Comparison of ENCODE assay signal across 14 cellular contexts in genomic region chr22:23035557-23036277, GRCh38. TPM values are rescaled to one million over a fixed set of nuclear protein-coding genes. Genes with fewer than 3 reads are reported as not detected.
DNase-seq lines count a peak whose midpoint lies in the region; ATAC-seq, FAIRE-seq and TF ChIP-seq lines count a peak whose summit lies in the region.
"Had no signal": no experiment of that assay in that cellular context is flagged by ENCODE, and none has a peak within 500 bp of the region (broad histone marks: within the 10 kb centered on the region; RNA-seq: fewer than 3 reads in every experiment).

No MANE protein-coding gene starts in this region.

- peaks cover 7% of the 10 kb centered on the region for H3K27me3 Mint-ChIP-seq in activated naive CD8-positive, alpha-beta T cell treated with anti-CD3 and anti-CD28 coated beads, Interleukin-2, amount 50 U/mL, for 24 hours

- H3K36me3 ChIP-seq in Karpas-422 (ENCODE audit: insufficient read depth, low read length) (0 out of 2 replicates have a peak, but pooled peaks cover 4% of the 10 kb centered on the region), H7 (replicated peaks; ENCODE audit: control insufficient read depth, insufficient read depth, low read length) (no peaks in the 10 kb centered on the region), heart left ventricle (no peaks in the 10 kb centered on the region)
- H3K36me3 ChIP-seq: gastrocnemius medialis had no signal

- H3K9ac ChIP-seq in Karpas-422 (ENCODE audit: low read length) = peak overlapping the region; percentile 80

- no peaks in the 10 kb centered on the region for H3K36me3 Mint-ChIP-seq in activated naive CD8-positive, alpha-beta T cell treated with anti-CD3 and anti-CD28 coated beads, Interleukin-2, amount 50 U/mL, for 24 hours (ENCODE audit: low read depth)

- H3K27ac Mint-ChIP-seq in activated naive CD8-positive, alpha-beta T cell treated with anti-CD3 and anti-CD28 coated beads, Interleukin-2, amount 50 U/mL, for 24 hours = peak overlapping the region; percentile 36
- H3K27ac Mint-ChIP-seq: endodermal cell had no signal

- intact Hi-C loops in heart left ventricle (cut with DNase I) = loop anchor here in 1 of 10 donors (5.0 kb wide), 1 partner anchor 73 kb away; no protein-coding TSS in a partner anchor

- peaks cover 21% of the 10 kb centered on the region for H3K4me1 Mint-ChIP-seq in activated naive CD8-positive, alpha-beta T cell treated with anti-CD3 and anti-CD28 coated beads, Interleukin-2, amount 50 U/mL, for 24 hours

- H3K27ac ChIP-seq in Karpas-422 (ENCODE audit: low read length) (peak overlapping the region; percentile 99), heart left ventricle (no peak overlapping the region)
- H3K27ac ChIP-seq: gastrocnemius medialis, skin epidermis had no signal

- FAIRE-seq in frontal cortex (lab: Jason Lieb, UNC) = no peak

- no peak for TF ChIP-seq CTCF in heart left ventricle (IDR thresholded peaks at IDR 0.05)

- H3K9me2 ChIP-seq in Karpas-422 (replicated peaks; ENCODE audit: insufficient read depth, low read length) = no peaks in the 10 kb centered on the region

- H3K27me3 ChIP-seq in Karpas-422 (ENCODE audit: low read length) (no peaks in the 10 kb centered on the region), H7 (ENCODE audit: control insufficient read depth, insufficient read depth, low read length) (no peaks in the 10 kb centered on the region; the same call in 1 of the 2 replicates), heart left ventricle (peaks cover 0 to 8% (median 0%) of the 10 kb centered on the region in 9 donors)

- H3K9me3 ChIP-seq in Karpas-422 (ENCODE audit: low read length) = no peaks in the 10 kb centered on the region
- no peaks in the 10 kb centered on the region for H3K9me3 ChIP-seq in heart left ventricle
- H3K9me3 ChIP-seq: gastrocnemius medialis had no signal

- H3K4me1 ChIP-seq in Karpas-422 (ENCODE audit: low read length) (peaks cover 71% of the 10 kb centered on the region), heart left ventricle (peaks cover 0 to 7% (median 0%) of the 10 kb centered on the region in 12 donors)
- H3K4me1 ChIP-seq: gastrocnemius medialis had no signal

- peak overlapping the region; percentile 45 for H3K4me3 ChIP-seq in Karpas-422 (ENCODE audit: low read length)
- H3K4me3 ChIP-seq in H7 (ENCODE audit: insufficient read depth, low read depth, low read length) = no peak overlapping the region
- no peak overlapping the region for H3K4me3 ChIP-seq in heart left ventricle
- H3K4me3 ChIP-seq: gastrocnemius medialis, skin epidermis had no signal

- no peak for TF ChIP-seq POLR2A in heart left ventricle (IDR thresholded peaks at IDR 0.05)

- H3K9me3 Mint-ChIP-seq in activated naive CD8-positive, alpha-beta T cell treated with anti-CD3 and anti-CD28 coated beads, Interleukin-2, amount 50 U/mL, for 24 hours = no peaks in the 10 kb centered on the region

- H3K4me3 Mint-ChIP-seq in activated naive CD8-positive, alpha-beta T cell treated with anti-CD3 and anti-CD28 coated beads, Interleukin-2, amount 50 U/mL, for 24 hours = no peak overlapping the region
- H3K4me3 Mint-ChIP-seq: endodermal cell had no signal

- DNase-seq in activated T-cell treated with anti-CD3 and anti-CD28 coated beads for 24 hours (ENCODE audit: low read depth) = peak; percentile 8
- DNase-seq in activated T-cell treated with anti-CD3 and anti-CD28 coated beads for 4 hours = no peak
- peak; percentile 86 for DNase-seq in Karpas-422
- peak; percentile 28 for DNase-seq in activated naive CD8-positive, alpha-beta T cell treated with anti-CD3 and anti-CD28 coated beads, Interleukin-2, amount 50 U/mL, for 24 hours
- DNase-seq in stimulated activated CD4-positive, alpha-beta T cell treated with anti-CD3 and anti-CD28 coated beads, TNF-alpha, amount 100 ng/mL, for 24 hours (ENCODE audit: low read depth in 3 of 3) = peak in 2 of 3 experiments; percentile 5 to 12
- DNase-seq in H7 = no peak
- no peak for DNase-seq in frontal cortex (ENCODE audit: low spot score in 2 of 2)
- DNase-seq in heart left ventricle = no peak
- DNase-seq: activated CD4-positive, alpha-beta T cell treated with anti-CD3 and anti-CD28 coated beads, Interleukin-2, amount 50 U/mL, for 1 hour; endodermal cell; gastrocnemius medialis; midbrain; NCI-H1092 treated with DMSO at 0.1 percent for 48 hours had no signal

- peaks cover 27% of the 10 kb centered on the region for H3K79me2 ChIP-seq in Karpas-422 (ENCODE audit: low read length)

- peak; percentile 32 for ATAC-seq in activated naive CD8-positive, alpha-beta T cell treated with anti-CD3 and anti-CD28 coated beads, Interleukin-2, amount 50 U/mL, for 24 hours
- ATAC-seq in heart left ventricle = no peak
- ATAC-seq: gastrocnemius medialis had no signal

- no peak overlapping the region for H2AFZ ChIP-seq in Karpas-422 (ENCODE audit: low read length)

- H3K4me2 ChIP-seq in Karpas-422 (ENCODE audit: low read depth, low read length, poor library complexity, severe bottlenecking) = peak overlapping the region; percentile 83

- no peaks in the 10 kb centered on the region for H4K20me1 ChIP-seq in Karpas-422 (ENCODE audit: insufficient read depth, low read depth, low read length)

- 76 to 87% (median 82%) methylated on average over 6 of the region's 6 CpGs for WGBS in heart left ventricle, 4 donors

RNA-seq across cellular contexts. Expression of gene GNAZ, which starts 34.6 kb away (rescaled TPM):
- 33.0 and 33.8 TPM in 2 replicates for total RNA-seq in Karpas-422 (2014; rRNA removed; shearing (Covaris generic); ENCODE audit: low replicate concordance)
- total RNA-seq in H7 (2014; rRNA removed; shearing (Covaris generic)) = 18.0 and 24.4 TPM in 2 replicates
- 183 TPM for total RNA-seq in frontal cortex
- 10 to 100 TPM in 1 of 9 donors, 1 to 10 TPM in 8; 1.8 to 13.9 (median 2.6) TPM for total RNA-seq in heart left ventricle
- 1 to 10 TPM; 1.1 to 1.9 TPM for polyA plus RNA-seq in heart left ventricle

Comparison
In these comparisons a context has a peak if more than half of its experiments do, and no peak if none do; other contexts are left out.
1. DNase-seq: peak in activated T-cell treated with anti-CD3 and anti-CD28 coated beads for 24 hours (single experiment), Karpas-422 (single experiment), activated naive CD8-positive, alpha-beta T cell treated with anti-CD3 and anti-CD28 coated beads, Interleukin-2, amount 50 U/mL, for 24 hours (single experiment) and stimulated activated CD4-positive, alpha-beta T cell treated with anti-CD3 and anti-CD28 coated beads, TNF-alpha, amount 100 ng/mL, for 24 hours (2 of 3); none in activated T-cell treated with anti-CD3 and anti-CD28 coated beads for 4 hours (single experiment), H7 (single experiment), frontal cortex (0 of 2) and heart left ventricle (0 of 5).